Comparison of ENCODE assay signal across 15 cellular contexts in the genomic region with DNA sequence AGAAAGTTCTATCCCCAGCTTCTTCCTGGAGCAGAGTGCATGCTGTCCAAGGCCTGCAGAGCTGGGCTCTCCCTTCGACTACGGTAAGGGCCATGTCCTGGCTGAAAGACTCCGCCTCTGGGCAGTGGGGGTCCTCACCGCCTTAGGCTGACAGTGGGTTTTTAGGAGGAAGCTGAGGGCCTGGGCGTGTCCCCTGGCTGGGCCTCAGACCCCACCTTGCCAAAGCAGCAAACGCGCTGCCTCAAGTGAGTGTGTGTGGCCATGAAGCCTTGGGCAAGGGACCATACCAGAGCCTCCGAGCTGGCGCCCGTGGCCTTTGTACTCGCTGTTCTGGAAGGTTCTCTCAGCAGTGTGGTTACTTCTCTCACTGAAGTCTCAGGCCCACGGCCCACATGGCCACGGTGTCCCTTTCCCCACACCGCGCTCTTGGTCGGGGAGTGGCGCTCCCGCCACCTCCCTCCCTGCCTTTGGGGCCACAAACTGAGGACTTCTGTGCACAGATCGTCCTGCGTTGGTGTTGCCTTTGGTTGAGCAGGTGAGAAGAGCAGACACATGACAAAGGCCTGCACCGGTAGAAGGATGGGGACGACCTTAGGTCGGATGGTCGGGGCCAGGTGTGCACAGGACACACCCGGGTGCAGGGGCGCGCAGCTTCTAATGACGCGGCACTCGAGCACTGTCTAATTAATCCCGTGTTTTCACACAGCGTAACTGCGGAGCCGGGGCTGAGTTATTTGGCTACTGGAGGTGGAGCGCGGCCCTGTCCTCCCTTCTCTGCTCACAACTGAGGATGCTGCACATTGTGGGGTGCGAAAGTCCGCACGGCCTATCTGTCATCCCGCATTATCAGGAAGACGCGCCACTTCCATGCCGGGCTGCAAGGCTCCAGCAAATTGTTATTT.
A peak's percentile ranks its signal among the peaks of the same experiment; 100 is the strongest.
DNase-seq lines count a peak whose midpoint lies in the region; ATAC-seq and TF ChIP-seq lines count a peak whose summit lies in the region.
"Had no signal": no experiment of that assay in that cellular context is flagged by ENCODE, and none has a peak within 500 bp of the region (broad histone marks: within the 10 kb centered on the region; RNA-seq: fewer than 3 reads in every experiment).

No MANE protein-coding gene starts in this region.

- BruUV-seq in mammary epithelial cell (replicated peaks; lab: Mats Ljungman, UMichigan): no TSS peak

- ATAC-seq in sciatic nerve: peak; percentile 17
- ATAC-seq in stimulated activated effector memory CD8-positive, alpha-beta T cell treated with anti-CD3 and anti-CD28 coated beads, Interleukin-12 subunit alpha, Interleukin-12 subunit beta, amount 100 ng/mL, for 72 hours: no peak
- ATAC-seq: GM23338 had no signal

- dilution Hi-C loops in mammary epithelial cell (cut with HindIII; ENCODE audit: low sequenced_read_pairs): no loop called here

- no peaks in the 10 kb centered on the region for H3K4me1 ChIP-seq in left ventricle myocardium inferior
- H3K4me1 ChIP-seq in mammary epithelial cell (ENCODE audit: insufficient read depth, low read length): no peaks in the 10 kb centered on the region
- H3K4me1 ChIP-seq: BLaER1 treated with 17β-estradiol and CSF1 and Interleukin-3, amounts not matched to agents 10 nM and 100 nM had no signal

- no peak overlapping the region for H2AFZ ChIP-seq in mammary epithelial cell (ENCODE audit: low read depth, low read length)
- H2AFZ ChIP-seq: GM23338 had no signal

- no peaks in the 10 kb centered on the region for H3K9me3 Mint-ChIP-seq in stimulated activated effector memory CD8-positive, alpha-beta T cell treated with anti-CD3 and anti-CD28 coated beads, Interleukin-12 subunit alpha, Interleukin-12 subunit beta, amount 100 ng/mL, for 72 hours

- no peaks in the 10 kb centered on the region for H3K79me2 ChIP-seq in mammary epithelial cell (ENCODE audit: insufficient read depth, low read length)

- H4K20me1 ChIP-seq in mammary epithelial cell (ENCODE audit: insufficient read depth, low read length): no peaks in the 10 kb centered on the region
- H4K20me1 ChIP-seq: BLaER1 treated with 17β-estradiol and CSF1 and Interleukin-3, amounts not matched to agents 10 nM and 100 nM had no signal

- H3K27ac Mint-ChIP-seq in stimulated activated effector memory CD8-positive, alpha-beta T cell treated with anti-CD3 and anti-CD28 coated beads, Interleukin-12 subunit alpha, Interleukin-12 subunit beta, amount 100 ng/mL, for 72 hours: no peak overlapping the region
- H3K27ac Mint-ChIP-seq: GM23338 had no signal

- no peak overlapping the region for H3K4me3 Mint-ChIP-seq in stimulated activated effector memory CD8-positive, alpha-beta T cell treated with anti-CD3 and anti-CD28 coated beads, Interleukin-12 subunit alpha, Interleukin-12 subunit beta, amount 100 ng/mL, for 72 hours
- H3K4me3 Mint-ChIP-seq: CD4-positive, CD25-positive, alpha-beta regulatory T cell; GM23338 had no signal

- TF ChIP-seq CTCF in left ventricle myocardium inferior (IDR thresholded peaks at IDR 0.05; ENCODE audit: borderline replicate concordance) (no peak), coronary artery (IDR thresholded peaks at IDR 0.05) (no peak), mammary epithelial cell (conservative IDR thresholded peaks at IDR 0.05 in 1 of 2, IDR thresholded peaks at IDR 0.05 in 1 of 2; ENCODE audit: extremely low read depth in 1 of 2, insufficient read depth in 1 of 2, low read depth in 1 of 2, low read length in 2 of 2) (no peak)

- in situ Hi-C loops in mammary epithelial cell (cut with MboI; ENCODE audit: low sequenced_read_pairs in 2 of 2): no loop called here

- no peaks in the 10 kb centered on the region for H3K36me3 Mint-ChIP-seq in stimulated activated effector memory CD8-positive, alpha-beta T cell treated with anti-CD3 and anti-CD28 coated beads, Interleukin-12 subunit alpha, Interleukin-12 subunit beta, amount 100 ng/mL, for 72 hours
- H3K36me3 Mint-ChIP-seq: CD4-positive, CD25-positive, alpha-beta regulatory T cell had no signal

- no peaks in the 10 kb centered on the region for H3K9me3 ChIP-seq in left ventricle myocardium inferior (replicated peaks)
- H3K9me3 ChIP-seq in mammary epithelial cell (replicated peaks; ENCODE audit: insufficient read depth, low read length): peaks cover 13% of the 10 kb centered on the region

- WGBS in mammary epithelial cell (ENCODE audit: low coverage, missing lambda C conversion rate): 96% methylated on average over 35 of the region's 43 CpGs

- H3K27me3 ChIP-seq in left ventricle myocardium inferior (ENCODE audit: low read depth) (no peaks in the 10 kb centered on the region), mammary epithelial cell (ENCODE audit: insufficient read depth, low read length) (no peaks in the 10 kb centered on the region)
- H3K27me3 ChIP-seq: BLaER1 treated with 17β-estradiol and CSF1 and Interleukin-3, amounts not matched to agents 10 nM and 100 nM had no signal

- H3K9ac ChIP-seq in mammary epithelial cell (ENCODE audit: insufficient read depth, low read length): no peak overlapping the region
- H3K9ac ChIP-seq: BLaER1 treated with 17β-estradiol and CSF1 and Interleukin-3, amounts not matched to agents 10 nM and 100 nM had no signal

- no peak overlapping the region for H3K4me2 ChIP-seq in mammary epithelial cell (ENCODE audit: insufficient read depth, low read depth, low read length)
- H3K4me2 ChIP-seq: BLaER1 treated with 17β-estradiol and CSF1 and Interleukin-3, amounts not matched to agents 10 nM and 100 nM; GM23338 had no signal

- intact Hi-C loops in cardiac septum (cut with DNase I) (no loop called here), left ventricle myocardium inferior (cut with micrococcal nuclease) (no loop called here), sciatic nerve (cut with DNase I) (no loop called here), mammary epithelial cell (cut with micrococcal nuclease) (no loop called here)

- CTCF ChIA-PET in mammary epithelial cell (lab: Charles Lee; ENCODE audit: low non-redundant PET): no interaction called here

- H3K36me3 ChIP-seq in left ventricle myocardium inferior: no peaks in the 10 kb centered on the region
- H3K36me3 ChIP-seq in mammary epithelial cell (ENCODE audit: insufficient read depth, low read length): no peaks in the 10 kb centered on the region
- H3K36me3 ChIP-seq: BLaER1 treated with 17β-estradiol and CSF1 and Interleukin-3, amounts not matched to agents 10 nM and 100 nM had no signal

- H3K4me1 Mint-ChIP-seq in stimulated activated effector memory CD8-positive, alpha-beta T cell treated with anti-CD3 and anti-CD28 coated beads, Interleukin-12 subunit alpha, Interleukin-12 subunit beta, amount 100 ng/mL, for 72 hours: no peaks in the 10 kb centered on the region
- H3K4me1 Mint-ChIP-seq: CD4-positive, CD25-positive, alpha-beta regulatory T cell had no signal

- peak; percentile 59 for DNase-seq in cardiac septum (ENCODE audit: low spot score)
- no peak for DNase-seq in left ventricle myocardium inferior
- peak; percentile 47 for DNase-seq in coronary artery (ENCODE audit: low spot score)
- no peak for DNase-seq in sciatic nerve (ENCODE audit: low spot score)
- no peak for DNase-seq in mammary epithelial cell
- DNase-seq in stimulated activated effector memory CD8-positive, alpha-beta T cell treated with anti-CD3 and anti-CD28 coated beads, Interleukin-12 subunit alpha, Interleukin-12 subunit beta, amount 100 ng/mL, for 72 hours (ENCODE audit: low spot score in 2 of 2): no peak
- no peak for DNase-seq in KG1 (lab: John Stamatoyannopoulos, UW)
- DNase-seq: ACHN; Calu3; CD4-positive, CD25-positive, alpha-beta regulatory T cell; DMS79 treated with DMSO at 0.1 percent for 48 hours; EL had no signal

- H3K27ac ChIP-seq in left ventricle myocardium inferior (replicated peaks) (no peak overlapping the region), coronary artery (no peak overlapping the region), mammary epithelial cell (ENCODE audit: insufficient read depth, low read depth, low read length) (no peak overlapping the region)
- H3K27ac ChIP-seq: BLaER1 treated with 17β-estradiol and CSF1 and Interleukin-3, amounts not matched to agents 10 nM and 100 nM; HL-60 had no signal

- no peak overlapping the region for H3K4me3 ChIP-seq in left ventricle myocardium inferior
- no peak overlapping the region for H3K4me3 ChIP-seq in coronary artery
- no peak overlapping the region for H3K4me3 ChIP-seq in mammary epithelial cell (replicated peaks in 1 of 3; ENCODE audit: insufficient read depth in 1 of 3, low read depth in 2 of 3, low read length in 3 of 3)
- H3K4me3 ChIP-seq: BLaER1 treated with 17β-estradiol and CSF1 and Interleukin-3, amounts not matched to agents 10 nM and 100 nM; GM23338 had no signal

Comparison
In these comparisons a context has a peak if more than half of its experiments do, and no peak if none do; other contexts are left out.
1. DNase-seq: peak in cardiac septum (single experiment) and coronary artery (single experiment); none in left ventricle myocardium inferior (single experiment), sciatic nerve (single experiment), mammary epithelial cell (single experiment), stimulated activated effector memory CD8-positive, alpha-beta T cell treated with anti-CD3 and anti-CD28 coated beads, Interleukin-12 subunit alpha, Interleukin-12 subunit beta, amount 100 ng/mL, for 72 hours (0 of 2) and KG1 (single experiment).